Comparison of ENCODE assay signal across 17 cellular contexts in genomic region chr15:73873456-73873855, GRCh38. TPM values are rescaled to one million over a fixed set of nuclear protein-coding genes. Genes with fewer than 3 reads are reported as not detected.
"Had no signal": no experiment of that assay in that cellular context is flagged by ENCODE, and none has a peak within 500 bp of the region (broad histone marks: within the 10 kb centered on the region; RNA-seq: fewer than 3 reads in every experiment).

A gene with protein sequence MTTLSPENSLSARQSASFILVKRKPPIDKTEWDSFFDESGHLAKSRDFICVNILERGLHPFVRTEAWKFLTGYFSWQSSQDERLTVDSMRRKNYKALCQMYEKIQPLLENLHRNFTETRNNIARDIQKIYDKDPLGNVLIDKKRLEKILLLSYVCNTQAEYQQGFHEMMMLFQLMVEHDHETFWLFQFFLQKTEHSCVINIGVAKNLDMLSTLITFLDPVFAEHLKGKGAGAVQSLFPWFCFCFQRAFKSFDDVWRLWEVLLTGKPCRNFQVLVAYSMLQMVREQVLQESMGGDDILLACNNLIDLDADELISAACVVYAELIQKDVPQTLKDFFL (plus strand): TSS chr15:73873564. CDS start chr15:73873710, 146 bp downstream.

- H3K36me3 Mint-ChIP-seq: activated CD8-positive, alpha-beta memory T cell treated with anti-CD3 and anti-CD28 coated beads, Interleukin-2, amount 10 ng/mL, durations not matched to agents 7 days and 5 days; activated naive CD8-positive, alpha-beta T cell treated with anti-CD3 and anti-CD28 coated beads, Interleukin-2, amount 10 ng/mL, durations not matched to agents 7 days and 5 days; WTC11 had no signal

- H3K4me1 Mint-ChIP-seq: activated CD4-positive, alpha-beta T cell treated with anti-CD3 and anti-CD28 coated beads, Interleukin-2, amount 10 ng/mL, durations not matched to agents 24 days and 14 days; activated T-helper 17 cell treated with anti-CD3 and anti-CD28 coated beads, Interleukin-2, amount 50 U/mL, for 72 hours had no signal

- DNase-seq: activated CD4-positive, alpha-beta T cell treated with anti-CD3 and anti-CD28 coated beads for 1 hour; activated naive CD4-positive, alpha-beta T cell treated with anti-CD3 and anti-CD28 coated beads, Interleukin-2, amount 50 U/mL, for 16 hours; activated naive CD8-positive, alpha-beta T cell treated with anti-CD3 and anti-CD28 coated beads, Interleukin-2, amount 10 ng/mL, durations not matched to agents 7 days and 5 days; anterior cingulate cortex; NCI-H2081 treated with DMSO at 0.1 percent for 48 hours had no signal

- H3K4me3 Mint-ChIP-seq: activated CD4-positive, alpha-beta T cell treated with anti-CD3 and anti-CD28 coated beads, Interleukin-2, amount 10 ng/mL, durations not matched to agents 24 days and 14 days; activated CD8-positive, alpha-beta memory T cell treated with anti-CD3 and anti-CD28 coated beads, Interleukin-2, amount 10 ng/mL, durations not matched to agents 7 days and 5 days; activated naive CD8-positive, alpha-beta T cell treated with anti-CD3 and anti-CD28 coated beads, Interleukin-2, amount 10 ng/mL, durations not matched to agents 7 days and 5 days; activated T-helper 17 cell treated with anti-CD3 and anti-CD28 coated beads, Interleukin-2, amount 50 U/mL, for 72 hours; T-helper 1 cell treated with Interleukin-12 subunit alpha and Interleukin-12 subunit beta and Interleukin-4 antibody, amounts not matched to agents 30 μg/mL and 1 μg/mL, for 36 hours; WTC11 had no signal

- H3K9me3 Mint-ChIP-seq: activated CD4-positive, alpha-beta T cell treated with anti-CD3 and anti-CD28 coated beads, Interleukin-2, amount 10 ng/mL, durations not matched to agents 24 days and 14 days; activated naive CD8-positive, alpha-beta T cell treated with anti-CD3 and anti-CD28 coated beads, Interleukin-2, amount 10 ng/mL, durations not matched to agents 7 days and 5 days; activated T-helper 17 cell treated with anti-CD3 and anti-CD28 coated beads, Interleukin-2, amount 50 U/mL, for 72 hours; T-helper 1 cell treated with Interleukin-12 subunit alpha and Interleukin-12 subunit beta and Interleukin-4 antibody, amounts not matched to agents 30 μg/mL and 1 μg/mL, for 36 hours; WTC11 had no signal

- H3K27ac Mint-ChIP-seq: activated CD4-positive, alpha-beta T cell treated with anti-CD3 and anti-CD28 coated beads, Interleukin-2, amount 10 ng/mL, durations not matched to agents 24 days and 14 days; activated CD8-positive, alpha-beta memory T cell treated with anti-CD3 and anti-CD28 coated beads, Interleukin-2, amount 10 ng/mL, durations not matched to agents 7 days and 5 days; activated naive CD8-positive, alpha-beta T cell treated with anti-CD3 and anti-CD28 coated beads, Interleukin-2, amount 10 ng/mL, durations not matched to agents 7 days and 5 days; activated T-helper 17 cell treated with anti-CD3 and anti-CD28 coated beads, Interleukin-2, amount 50 U/mL, for 72 hours; T-helper 1 cell treated with Interleukin-12 subunit alpha and Interleukin-12 subunit beta and Interleukin-4 antibody, amounts not matched to agents 30 μg/mL and 1 μg/mL, for 36 hours; WTC11 had no signal

- H3K9me3 ChIP-seq: adrenal gland, breast epithelium, Peyer's patch had no signal

RNA-seq across cellular contexts. Expression of the gene that starts here (rescaled TPM):
- total RNA-seq: activated CD4-positive, alpha-beta T cell treated with anti-CD3 and anti-CD28 coated beads, Interleukin-2, amount 10 ng/mL, durations not matched to agents 24 days and 14 days; activated CD8-positive, alpha-beta memory T cell treated with anti-CD3 and anti-CD28 coated beads, Interleukin-2, amount 10 ng/mL, durations not matched to agents 7 days and 5 days; activated naive CD8-positive, alpha-beta T cell treated with anti-CD3 and anti-CD28 coated beads, Interleukin-2, amount 10 ng/mL, durations not matched to agents 7 days and 5 days; activated T-helper 17 cell treated with anti-CD3 and anti-CD28 coated beads, Interleukin-2, amount 50 U/mL, for 72 hours; adrenal gland; breast epithelium; chondrocyte; LHCN-M2; M059J; Peyer's patch; SK-MEL-5; WTC11 had no signal
